ENCODE assay signal across 8 cellular contexts in genomic region chr16:89711601-89712475, GRCh38.
DNase-seq lines count a peak whose midpoint lies in the region; ATAC-seq lines count a peak whose summit lies in the region.

No MANE protein-coding gene starts in this region.

- ATAC-seq in HG03432 (IDR thresholded peaks at IDR 0.05; ENCODE audit: unreplicated experiment) (peak; percentile 64), HG02798 (IDR thresholded peaks at IDR 0.05; ENCODE audit: poor library complexity, unreplicated experiment) (no peak), GM18907 (IDR thresholded peaks at IDR 0.05; ENCODE audit: unreplicated experiment) (no peak)

- peak; percentile 78 for DNase-seq in ELR (ENCODE audit: low read depth)
- peak; percentile 65 for DNase-seq in SW480 (ENCODE audit: low spot score)
- peak; percentile 80 for DNase-seq in activated naive CD8-positive, alpha-beta T cell treated with anti-CD3 and anti-CD28 coated beads, Interleukin-2, amount 50 U/mL, for 16 hours (ENCODE audit: low read depth, low spot score)
- DNase-seq in iPS-NIHi11 (ENCODE audit: low spot score), result peak; percentile 98
- peak in 2 of 3 donors; percentile 57 to 69 for DNase-seq in stimulated activated CD4-positive, alpha-beta T cell treated with anti-CD3 and anti-CD28 coated beads, TNF-alpha, amount 100 ng/mL, for 1 hour (ENCODE audit: low read depth in 3 of 3, low spot score in 1 of 3)
